26 cellular contexts compared by ENCODE assay signal in the genomic region with DNA sequence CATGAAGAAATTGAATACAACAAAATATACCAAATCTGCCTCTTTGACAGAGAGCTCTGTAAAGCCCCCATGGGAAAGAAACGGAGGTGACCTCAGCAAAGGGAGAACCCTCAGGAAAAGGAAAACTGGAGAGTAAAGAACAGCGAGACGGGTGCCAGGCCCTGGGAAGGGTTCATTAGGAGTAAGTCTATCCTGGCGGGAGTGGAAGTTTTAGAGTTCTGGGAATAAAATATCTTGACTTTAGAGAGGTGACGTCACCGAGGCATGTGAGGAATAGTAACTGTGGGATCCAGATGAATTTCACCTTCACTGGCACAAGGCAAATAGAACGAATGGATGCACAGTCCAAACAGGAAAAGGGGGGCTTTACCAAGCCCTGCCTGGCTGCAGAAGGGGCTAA.
DNase-seq lines count a peak whose midpoint lies in the region; ATAC-seq, FAIRE-seq and TF ChIP-seq lines count a peak whose summit lies in the region.
"Had no signal": no experiment of that assay in that cellular context is flagged by ENCODE, and none has a peak within 500 bp of the region (broad histone marks: within the 10 kb centered on the region; RNA-seq: fewer than 3 reads in every experiment).

No MANE protein-coding gene starts in this region.

- no peaks in the 10 kb centered on the region for H3K79me1 ChIP-seq in neuronal stem cell (ENCODE audit: low read depth, low read length)

- peak overlapping the region; percentile 20 for H3K18ac ChIP-seq in neuronal stem cell (ENCODE audit: low read length)

- TF ChIP-seq POLR2A in HepG2 (IDR thresholded peaks at IDR 0.05; ENCODE audit: insufficient read depth in 1 of 2, low read depth in 2 of 2, low read length in 2 of 2) (no peak), right lobe of liver (IDR thresholded peaks at IDR 0.05) (no peak)

- no peak for ATAC-seq in HepG2
- ATAC-seq in right lobe of liver: no peak
- peak in 7 of 8 donors; percentile 60 to 93 (median 82) for ATAC-seq in heart right ventricle
- ATAC-seq: activated CD4-positive, CD25-positive, alpha-beta regulatory T cell treated with anti-CD3 and anti-CD28 coated beads, Interleukin-2, amount 50 U/mL, for 24 hours; activated CD8-positive, alpha-beta memory T cell treated with anti-CD3 and anti-CD28 coated beads, Interleukin-2, amount 10 ng/mL, durations not matched to agents 7 days and 5 days; activated T-cell treated with anti-CD3 and anti-CD28 coated beads, Interleukin-2, amount 50 U/mL, for 4 hours; left colon; PC-3; stimulated activated memory B cell treated with anti-CD40 and anti-IgM and Interleukin-4, amounts not matched to agents 10 μg/mL and 1 μg/mL and 100 μg/mL, for 72 hours had no signal

- in situ Hi-C loops in HepG2 (cut with HindIII; ENCODE audit: extremely low pct_ligation_motif_present, low pct_unique_long_range_greater_than_20kb): no loop called here

- H2BK5ac ChIP-seq in neuronal stem cell (ENCODE audit: low read length): no peak overlapping the region

- H2BK120ac ChIP-seq in neuronal stem cell (ENCODE audit: low read depth, low read length): no peak overlapping the region

- WGBS in HepG2 (ENCODE audit: low lambda C conversion rate): 19% methylated on average over 7 of the region's 7 CpGs
- 86% methylated on average over 6 of the region's 7 CpGs for WGBS in right lobe of liver (ENCODE audit: insufficient coverage, low coverage, low lambda C conversion rate, missing lambda C conversion rate)
- 45 to 57% methylated on average over 7 of the region's 7 CpGs for WGBS in heart right ventricle, 2 donors
- WGBS in neuronal stem cell (ENCODE audit: extremely low coverage in 2 of 2, insufficient read length in 2 of 2, insufficient replicate concordance in 1 of 2), 2 donors: no CpG with 5 or more reads among the region's 7 CpGs

- DNase-seq in HepG2 (ENCODE audit: low spot score) (no peak), right lobe of liver (no peak), heart right ventricle (peak; percentile 17 to 70), neuronal stem cell (ENCODE audit: low spot score) (no peak), NCI-H748 treated with DMSO at 0.1 percent for 48 hours (lab: John Stamatoyannopoulos, UW) (no peak), AML-193 (lab: John Stamatoyannopoulos, UW) (no peak), NCI-H2171 treated with DMSO at 0.1 percent for 48 hours (lab: John Stamatoyannopoulos, UW) (no peak), NCI-H187 (lab: John Stamatoyannopoulos, UW) (no peak)
- DNase-seq: activated CD4-positive, alpha-beta T cell treated with anti-CD3 and anti-CD28 coated beads, Interleukin-2, amount 50 U/mL, for 4 hours; activated CD8-positive, alpha-beta memory T cell treated with anti-CD3 and anti-CD28 coated beads, Interleukin-2, amount 10 ng/mL, durations not matched to agents 7 days and 5 days; activated gamma-delta T cell treated with Interleukin-2 at 50 U/mL for 16 hours; activated T-cell treated with anti-CD3 and anti-CD28 coated beads, Interleukin-2, amount 50 U/mL, for 4 hours; esophagus squamous epithelium; immature natural killer cell; KG1; left colon; MM.1S; NCI-H2029; NCI-H526; PC-3; SK-N-SH had no signal

- no peak overlapping the region for H3K14ac ChIP-seq in neuronal stem cell (ENCODE audit: low read length)

- no TSS peak for BruUV-seq in HepG2 (replicated peaks; lab: Mats Ljungman, UMichigan)

- no peak overlapping the region for H3K4ac ChIP-seq in neuronal stem cell (ENCODE audit: low read length)

- TF ChIP-seq RAD21 in HepG2 (CRISPR knock-in tag; IDR thresholded peaks at IDR 0.05): no peak

- H2BK12ac ChIP-seq in neuronal stem cell (ENCODE audit: low read length): no peak overlapping the region

- no peak overlapping the region for H3K4me2 ChIP-seq in HepG2 (ENCODE audit: low read depth, low read length)
- H3K4me2 ChIP-seq in neuronal stem cell (ENCODE audit: insufficient read depth, low read length, poor library complexity, severe bottlenecking): no peak overlapping the region
- H3K4me2 ChIP-seq: SK-N-SH had no signal

- TF ChIP-seq CTCF in HepG2 (CRISPR knock-in tag; IDR thresholded peaks at IDR 0.05): no peak
- no peak for TF ChIP-seq CTCF in right lobe of liver (IDR thresholded peaks at IDR 0.05)
- TF ChIP-seq CTCF in heart right ventricle (IDR thresholded peaks at IDR 0.05): no peak

- CTCF ChIA-PET in HepG2 (lab: Yijun Ruan, JAX; ENCODE audit: low intra/inter-chr PET ratio, low total read pairs): no interaction called here

- H3K9ac ChIP-seq in HepG2 (ENCODE audit: insufficient read depth, low read depth, low read length) (no peak overlapping the region), neuronal stem cell (ENCODE audit: low read depth, low read length, poor library complexity) (no peak overlapping the region)
- H3K9ac ChIP-seq: SK-N-SH had no signal

- no peaks in the 10 kb centered on the region for H3K4me1 ChIP-seq in HepG2 (ENCODE audit: insufficient read depth, low read length)
- peaks cover 0 to 20% (median 8%) of the 10 kb centered on the region in 4 donors for H3K4me1 ChIP-seq in right lobe of liver
- H3K4me1 ChIP-seq in heart right ventricle: peaks cover 0 to 18% (median 5%) of the 10 kb centered on the region in 9 donors
- peaks cover 14 to 45% of the 10 kb centered on the region in 2 donors for H3K4me1 ChIP-seq in neuronal stem cell (ENCODE audit: control insufficient read depth in 2 of 2, insufficient read depth in 1 of 2, low read depth in 1 of 2, low read length in 2 of 2)

- FAIRE-seq in HepG2 (lab: Jason Lieb, UNC): no peak
- FAIRE-seq: endometrium, H54, TTC549 had no signal

- H2BK15ac ChIP-seq in neuronal stem cell (ENCODE audit: low read length): peak overlapping the region; percentile 1

- no peaks in the 10 kb centered on the region for H3K9me3 ChIP-seq in HepG2 (ENCODE audit: low read length)
- no peaks in the 10 kb centered on the region for H3K9me3 ChIP-seq in right lobe of liver
- H3K9me3 ChIP-seq in heart right ventricle: no peaks in the 10 kb centered on the region
- no peaks in the 10 kb centered on the region for H3K9me3 ChIP-seq in neuronal stem cell (replicated peaks in 1 of 2; ENCODE audit: control insufficient read depth in 2 of 2, insufficient read depth in 1 of 2, low read depth in 1 of 2, low read length in 2 of 2)
- H3K9me3 ChIP-seq: esophagus squamous epithelium, SK-N-SH had no signal

- POLR2A ChIA-PET in HepG2 (lab: Yijun Ruan, JAX): no interaction called here

- TF ChIP-seq EP300 in HepG2 (IDR thresholded peaks at IDR 0.05; ENCODE audit: low read depth in 2 of 2, low read length in 2 of 2) (no peak), HepG2 (CRISPR knock-in tag; IDR thresholded peaks at IDR 0.05; ENCODE audit: borderline replicate concordance) (no peak)

- H3K23ac ChIP-seq in neuronal stem cell (ENCODE audit: low read depth, low read length, poor library complexity): no peak overlapping the region

- no peak overlapping the region for H2AK5ac ChIP-seq in neuronal stem cell (ENCODE audit: low read depth, low read length)

- H3K27ac ChIP-seq in HepG2 (ENCODE audit: extremely low read length, insufficient read depth, low read length) (no peak overlapping the region), right lobe of liver (no peak overlapping the region), heart right ventricle (peak overlapping the region in 7 of 10 donors; percentile 5 to 52 (median 26)), neuronal stem cell (replicated peaks; ENCODE audit: low read length) (peak overlapping the region; percentile 73)
- H3K27ac ChIP-seq: esophagus squamous epithelium had no signal

- H3K4me3 ChIP-seq in HepG2 (replicated peaks in 1 of 3; ENCODE audit: insufficient read depth in 1 of 3, low read depth in 2 of 3, low read length in 3 of 3) (no peak overlapping the region), right lobe of liver (no peak overlapping the region), heart right ventricle (no peak overlapping the region), neuronal stem cell (ENCODE audit: low read length in 2 of 2) (no peak overlapping the region)
- H3K4me3 ChIP-seq: esophagus squamous epithelium had no signal

- H3K79me2 ChIP-seq in HepG2 (ENCODE audit: insufficient read depth, low read length): no peaks in the 10 kb centered on the region

- no peak overlapping the region for H4K8ac ChIP-seq in neuronal stem cell (ENCODE audit: low read depth, low read length)

- no peaks in the 10 kb centered on the region for H4K20me1 ChIP-seq in HepG2 (ENCODE audit: insufficient read depth, low read length)

- no peak overlapping the region for H4K91ac ChIP-seq in neuronal stem cell (ENCODE audit: low read depth, low read length, poor library complexity)

- H2AFZ ChIP-seq in HepG2 (ENCODE audit: low read length): no peak overlapping the region
- peak overlapping the region; percentile 72 for H2AFZ ChIP-seq in neuronal stem cell (ENCODE audit: low read length)

- H3K36me3 ChIP-seq in HepG2 (replicated peaks in 1 of 2; ENCODE audit: control insufficient read depth in 1 of 2, insufficient read depth in 2 of 2, low read length in 2 of 2): no peaks in the 10 kb centered on the region
- H3K36me3 ChIP-seq in right lobe of liver: no peaks in the 10 kb centered on the region
- no peaks in the 10 kb centered on the region for H3K36me3 ChIP-seq in heart right ventricle
- no peaks in the 10 kb centered on the region for H3K36me3 ChIP-seq in neuronal stem cell (replicated peaks in 1 of 2; ENCODE audit: control insufficient read depth in 2 of 2, insufficient read depth in 2 of 2, low read length in 2 of 2)
- H3K36me3 ChIP-seq: esophagus squamous epithelium had no signal

- H3K27me3 ChIP-seq in HepG2 (ENCODE audit: control insufficient read depth in 1 of 2, insufficient read depth in 2 of 2, low read length in 2 of 2): no peaks in the 10 kb centered on the region
- no peaks in the 10 kb centered on the region for H3K27me3 ChIP-seq in right lobe of liver
- no peaks in the 10 kb centered on the region for H3K27me3 ChIP-seq in heart right ventricle
- no peaks in the 10 kb centered on the region for H3K27me3 ChIP-seq in neuronal stem cell (ENCODE audit: control insufficient read depth in 3 of 3, insufficient read depth in 3 of 3, low read depth in 1 of 3, low read length in 3 of 3)
- H3K27me3 ChIP-seq: esophagus squamous epithelium had no signal

- intact Hi-C loops in HepG2 (cut with micrococcal nuclease; ENCODE audit: unreplicated experiment) (no loop called here), right lobe of liver (cut with DNase I) (no loop called here), heart right ventricle (cut with DNase I) (no loop called here)

TF ChIP-seq in HepG2, 621 proteins besides CTCF, POLR2A, EP300 and RAD21 (continues in another document):
- TF ChIP-seq, protein P1, sequence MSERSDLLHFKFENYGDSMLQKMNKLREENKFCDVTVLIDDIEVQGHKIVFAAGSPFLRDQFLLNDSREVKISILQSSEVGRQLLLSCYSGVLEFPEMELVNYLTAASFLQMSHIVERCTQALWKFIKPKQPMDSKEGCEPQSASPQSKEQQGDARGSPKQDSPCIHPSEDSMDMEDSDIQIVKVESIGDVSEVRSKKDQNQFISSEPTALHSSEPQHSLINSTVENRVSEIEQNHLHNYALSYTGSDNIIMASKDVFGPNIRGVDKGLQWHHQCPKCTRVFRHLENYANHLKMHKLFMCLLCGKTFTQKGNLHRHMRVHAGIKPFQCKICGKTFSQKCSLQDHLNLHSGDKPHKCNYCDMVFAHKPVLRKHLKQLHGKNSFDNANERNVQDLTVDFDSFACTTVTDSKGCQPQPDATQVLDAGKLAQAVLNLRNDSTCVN (CRISPR knock-in tag; IDR thresholded peaks at IDR 0.05; ENCODE audit: borderline replicate concordance): no peak
- TF ChIP-seq CREB1 (IDR thresholded peaks at IDR 0.05) (peak; percentile 92), CREB1 (CRISPR knock-in tag; IDR thresholded peaks at IDR 0.05) (no peak)

Comparison
In these comparisons a context has a peak if more than half of its experiments do, and no peak if none do; other contexts are left out.
1. ATAC-seq: peak in heart right ventricle (7 of 8); none in HepG2 (single experiment) and right lobe of liver (0 of 4).
2. DNase-seq: peak in heart right ventricle (2 of 2); none in HepG2 (single experiment), right lobe of liver (0 of 3), neuronal stem cell (single experiment), NCI-H748 treated with DMSO at 0.1 percent for 48 hours (single experiment), AML-193 (0 of 2), NCI-H2171 treated with DMSO at 0.1 percent for 48 hours (single experiment) and NCI-H187 (0 of 2).
3. H3K27ac ChIP-seq: peak in heart right ventricle (7 of 10) and neuronal stem cell (single experiment); none in HepG2 (single experiment) and right lobe of liver (0 of 3).